Comparison of ENCODE assay signal across 8 cellular contexts in the genomic region with DNA sequence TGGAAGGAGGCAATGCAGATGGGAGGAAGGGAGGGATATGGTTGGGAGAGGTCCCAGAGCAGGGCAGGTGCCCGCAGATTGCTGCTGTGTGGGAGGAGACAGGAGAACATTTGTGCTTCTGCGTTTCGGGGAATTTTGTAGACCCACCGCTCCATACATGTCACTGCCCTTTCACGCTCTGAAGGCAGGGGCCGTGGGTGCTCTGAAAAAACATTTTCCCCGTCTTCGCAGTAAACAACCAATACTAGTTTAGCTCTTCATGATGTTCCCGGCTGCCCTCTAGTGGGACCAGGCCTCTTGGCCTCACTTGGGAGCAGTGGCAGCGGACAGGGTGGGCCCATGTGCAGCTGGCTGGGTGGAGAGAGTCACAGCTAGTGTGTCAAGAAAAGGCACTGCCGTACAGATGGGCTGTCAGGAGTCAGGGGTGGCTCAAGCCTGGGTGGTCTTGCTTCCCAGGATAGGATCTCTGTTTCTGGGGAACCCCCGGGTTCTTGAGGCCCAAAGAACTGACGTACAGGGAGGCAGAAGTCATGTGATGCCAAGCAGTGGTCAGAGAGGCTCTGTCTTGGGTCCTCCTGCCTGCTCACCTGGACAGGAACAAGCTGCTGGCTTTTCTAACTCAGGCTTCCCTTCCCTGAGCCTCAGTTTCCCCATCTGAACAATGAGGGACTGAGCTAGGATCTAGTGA. TPM values are rescaled to one million over a fixed set of nuclear protein-coding genes. Genes with fewer than 3 reads are reported as not detected.
DNase-seq lines count a peak whose midpoint lies in the region; ATAC-seq and TF ChIP-seq lines count a peak whose summit lies in the region.

No MANE protein-coding gene starts in this region.

- whole genome bisulfite sequencing in right lobe of liver (ENCODE audit: insufficient coverage, low coverage, low lambda C conversion rate, missing lambda C conversion rate): 82% methylated on average over 3 of the region's 13 CpGs

- no peaks in the 10 kb centered on the region for H3K27me3 ChIP-seq in right lobe of liver

- TF ChIP-seq CTCF in AG10803 (conservative IDR thresholded peaks at IDR 0.05; ENCODE audit: low read length): peak; percentile 79
- peak; percentile 89 for TF ChIP-seq CTCF in GM20000 (IDR thresholded peaks at IDR 0.05; ENCODE audit: extremely low read depth, missing control alignments)
- peak; percentile 33 to 41 (median 38) for TF ChIP-seq CTCF in right lobe of liver (IDR thresholded peaks at IDR 0.05)

- H3K9me3 ChIP-seq in right lobe of liver: no peaks in the 10 kb centered on the region

- TF ChIP-seq POLR2A in right lobe of liver (IDR thresholded peaks at IDR 0.05): no peak

- DNase-seq in AG10803 (ENCODE audit: low read depth): peak; percentile 62
- DNase-seq in GM20000 (ENCODE audit: low spot score): peak; percentile 71
- peak; percentile 36 to 73 for DNase-seq in dermis microvascular lymphatic vessel endothelial cell (ENCODE audit: low read depth in 2 of 2)
- no peak for DNase-seq in right lobe of liver
- DNase-seq in substantia nigra (lab: John Stamatoyannopoulos, UW): peak in 44 of 49 donors; percentile 11 to 82 (median 56)

- H3K4me1 ChIP-seq in right lobe of liver: no peaks in the 10 kb centered on the region

- ATAC-seq in SK-N-SH treated with all-trans-retinoic acid at 6 μM for 48 hours: peak; percentile 74
- peak; percentile 52 to 72 (median 64) for ATAC-seq in right lobe of liver
- no peak for ATAC-seq in GM21619 (IDR thresholded peaks at IDR 0.05; ENCODE audit: unreplicated experiment)
- ATAC-seq in GM21526 (IDR thresholded peaks at IDR 0.05; ENCODE audit: low FRiP score, unreplicated experiment): no peak

- H3K4me3 ChIP-seq in AG10803 (ENCODE audit: low read length): no peak overlapping the region
- H3K4me3 ChIP-seq in right lobe of liver: no peak overlapping the region

- peaks cover 0 to 5% (median 0%) of the 10 kb centered on the region in 4 donors for H3K36me3 ChIP-seq in right lobe of liver

- H3K27ac ChIP-seq in right lobe of liver (no peak overlapping the region), substantia nigra (ENCODE audit: low read depth, low read length, poor library complexity, severe bottlenecking) (no peak overlapping the region)

- intact Hi-C loops in right lobe of liver (cut with DNase I): no loop called here

TF ChIP-seq in SK-N-SH treated with all-trans-retinoic acid at 6 μM for 48 hours, 23 proteins besides CTCF, POLR2A, EP300 and RAD21:
- no peak for TF ChIP-seq TOX (CRISPR knock-in tag; IDR thresholded peaks at IDR 0.05; ENCODE audit: borderline replicate concordance)
- TF ChIP-seq PPARA (CRISPR knock-in tag; IDR thresholded peaks at IDR 0.05; ENCODE audit: borderline replicate concordance): no peak
- TF ChIP-seq, protein P1, sequence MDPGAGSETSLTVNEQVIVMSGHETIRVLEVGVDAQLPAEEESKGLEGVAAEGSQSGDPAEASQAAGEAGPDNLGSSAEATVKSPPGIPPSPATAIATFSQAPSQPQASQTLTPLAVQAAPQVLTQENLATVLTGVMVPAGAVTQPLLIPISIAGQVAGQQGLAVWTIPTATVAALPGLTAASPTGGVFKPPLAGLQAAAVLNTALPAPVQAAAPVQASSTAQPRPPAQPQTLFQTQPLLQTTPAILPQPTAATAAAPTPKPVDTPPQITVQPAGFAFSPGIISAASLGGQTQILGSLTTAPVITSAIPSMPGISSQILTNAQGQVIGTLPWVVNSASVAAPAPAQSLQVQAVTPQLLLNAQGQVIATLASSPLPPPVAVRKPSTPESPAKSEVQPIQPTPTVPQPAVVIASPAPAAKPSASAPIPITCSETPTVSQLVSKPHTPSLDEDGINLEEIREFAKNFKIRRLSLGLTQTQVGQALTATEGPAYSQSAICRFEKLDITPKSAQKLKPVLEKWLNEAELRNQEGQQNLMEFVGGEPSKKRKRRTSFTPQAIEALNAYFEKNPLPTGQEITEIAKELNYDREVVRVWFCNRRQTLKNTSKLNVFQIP (CRISPR knock-in tag; IDR thresholded peaks at IDR 0.05; ENCODE audit: borderline replicate concordance, low read depth): no peak
- TF ChIP-seq ARNTL (CRISPR knock-in tag; IDR thresholded peaks at IDR 0.05; ENCODE audit: borderline replicate concordance, low read depth): no peak
- no peak for TF ChIP-seq GLIS3 (CRISPR knock-in tag; IDR thresholded peaks at IDR 0.05)
- no peak for TF ChIP-seq RARB (CRISPR knock-in tag; IDR thresholded peaks at IDR 0.05)
- TF ChIP-seq CSDC2 (CRISPR knock-in tag; IDR thresholded peaks at IDR 0.05): no peak
- TF ChIP-seq, protein P2, sequence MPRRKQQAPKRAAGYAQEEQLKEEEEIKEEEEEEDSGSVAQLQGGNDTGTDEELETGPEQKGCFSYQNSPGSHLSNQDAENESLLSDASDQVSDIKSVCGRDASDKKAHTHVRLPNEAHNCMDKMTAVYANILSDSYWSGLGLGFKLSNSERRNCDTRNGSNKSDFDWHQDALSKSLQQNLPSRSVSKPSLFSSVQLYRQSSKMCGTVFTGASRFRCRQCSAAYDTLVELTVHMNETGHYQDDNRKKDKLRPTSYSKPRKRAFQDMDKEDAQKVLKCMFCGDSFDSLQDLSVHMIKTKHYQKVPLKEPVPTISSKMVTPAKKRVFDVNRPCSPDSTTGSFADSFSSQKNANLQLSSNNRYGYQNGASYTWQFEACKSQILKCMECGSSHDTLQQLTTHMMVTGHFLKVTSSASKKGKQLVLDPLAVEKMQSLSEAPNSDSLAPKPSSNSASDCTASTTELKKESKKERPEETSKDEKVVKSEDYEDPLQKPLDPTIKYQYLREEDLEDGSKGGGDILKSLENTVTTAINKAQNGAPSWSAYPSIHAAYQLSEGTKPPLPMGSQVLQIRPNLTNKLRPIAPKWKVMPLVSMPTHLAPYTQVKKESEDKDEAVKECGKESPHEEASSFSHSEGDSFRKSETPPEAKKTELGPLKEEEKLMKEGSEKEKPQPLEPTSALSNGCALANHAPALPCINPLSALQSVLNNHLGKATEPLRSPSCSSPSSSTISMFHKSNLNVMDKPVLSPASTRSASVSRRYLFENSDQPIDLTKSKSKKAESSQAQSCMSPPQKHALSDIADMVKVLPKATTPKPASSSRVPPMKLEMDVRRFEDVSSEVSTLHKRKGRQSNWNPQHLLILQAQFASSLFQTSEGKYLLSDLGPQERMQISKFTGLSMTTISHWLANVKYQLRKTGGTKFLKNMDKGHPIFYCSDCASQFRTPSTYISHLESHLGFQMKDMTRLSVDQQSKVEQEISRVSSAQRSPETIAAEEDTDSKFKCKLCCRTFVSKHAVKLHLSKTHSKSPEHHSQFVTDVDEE (CRISPR knock-in tag; IDR thresholded peaks at IDR 0.05): no peak
- no peak for TF ChIP-seq OSR1 (CRISPR knock-in tag; IDR thresholded peaks at IDR 0.05)
- no peak for TF ChIP-seq TCF4 (CRISPR knock-in tag; IDR thresholded peaks at IDR 0.05; ENCODE audit: borderline replicate concordance)
- TF ChIP-seq, protein P3, sequence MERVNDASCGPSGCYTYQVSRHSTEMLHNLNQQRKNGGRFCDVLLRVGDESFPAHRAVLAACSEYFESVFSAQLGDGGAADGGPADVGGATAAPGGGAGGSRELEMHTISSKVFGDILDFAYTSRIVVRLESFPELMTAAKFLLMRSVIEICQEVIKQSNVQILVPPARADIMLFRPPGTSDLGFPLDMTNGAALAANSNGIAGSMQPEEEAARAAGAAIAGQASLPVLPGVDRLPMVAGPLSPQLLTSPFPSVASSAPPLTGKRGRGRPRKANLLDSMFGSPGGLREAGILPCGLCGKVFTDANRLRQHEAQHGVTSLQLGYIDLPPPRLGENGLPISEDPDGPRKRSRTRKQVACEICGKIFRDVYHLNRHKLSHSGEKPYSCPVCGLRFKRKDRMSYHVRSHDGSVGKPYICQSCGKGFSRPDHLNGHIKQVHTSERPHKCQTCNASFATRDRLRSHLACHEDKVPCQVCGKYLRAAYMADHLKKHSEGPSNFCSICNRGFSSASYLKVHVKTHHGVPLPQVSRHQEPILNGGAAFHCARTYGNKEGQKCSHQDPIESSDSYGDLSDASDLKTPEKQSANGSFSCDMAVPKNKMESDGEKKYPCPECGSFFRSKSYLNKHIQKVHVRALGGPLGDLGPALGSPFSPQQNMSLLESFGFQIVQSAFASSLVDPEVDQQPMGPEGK (CRISPR knock-in tag; IDR thresholded peaks at IDR 0.05; ENCODE audit: borderline replicate concordance): no peak
- TF ChIP-seq ZNF70 (CRISPR knock-in tag; IDR thresholded peaks at IDR 0.05): no peak
- no peak for TF ChIP-seq ZFP30 (CRISPR knock-in tag; IDR thresholded peaks at IDR 0.05)
- TF ChIP-seq ZC3H10 (CRISPR knock-in tag; IDR thresholded peaks at IDR 0.05): no peak
- TF ChIP-seq SNAI2 (CRISPR knock-in tag; IDR thresholded peaks at IDR 0.05): no peak
- TF ChIP-seq, protein P4, sequence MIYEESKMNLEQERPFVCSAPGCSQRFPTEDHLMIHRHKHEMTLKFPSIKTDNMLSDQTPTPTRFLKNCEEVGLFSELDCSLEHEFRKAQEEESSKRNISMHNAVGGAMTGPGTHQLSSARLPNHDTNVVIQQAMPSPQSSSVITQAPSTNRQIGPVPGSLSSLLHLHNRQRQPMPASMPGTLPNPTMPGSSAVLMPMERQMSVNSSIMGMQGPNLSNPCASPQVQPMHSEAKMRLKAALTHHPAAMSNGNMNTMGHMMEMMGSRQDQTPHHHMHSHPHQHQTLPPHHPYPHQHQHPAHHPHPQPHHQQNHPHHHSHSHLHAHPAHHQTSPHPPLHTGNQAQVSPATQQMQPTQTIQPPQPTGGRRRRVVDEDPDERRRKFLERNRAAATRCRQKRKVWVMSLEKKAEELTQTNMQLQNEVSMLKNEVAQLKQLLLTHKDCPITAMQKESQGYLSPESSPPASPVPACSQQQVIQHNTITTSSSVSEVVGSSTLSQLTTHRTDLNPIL (CRISPR knock-in tag; IDR thresholded peaks at IDR 0.05; ENCODE audit: low read depth): no peak
- TF ChIP-seq ZFP3 (CRISPR knock-in tag; IDR thresholded peaks at IDR 0.05): no peak
- no peak for TF ChIP-seq ISL1 (CRISPR knock-in tag; IDR thresholded peaks at IDR 0.05)
- no peak for TF ChIP-seq BACH2 (CRISPR knock-in tag; IDR thresholded peaks at IDR 0.05; ENCODE audit: borderline replicate concordance)
- no peak for TF ChIP-seq ZNF8 (CRISPR knock-in tag; IDR thresholded peaks at IDR 0.05)

RNA-seq across cellular contexts. Expression of a gene that starts 46.5 kb away (rescaled TPM):
- total RNA-seq in dermis microvascular lymphatic vessel endothelial cell (54.4 and 61.1 TPM in 2 replicates), right lobe of liver (10 to 100 TPM in 3 of 6 experiments, 1 to 10 TPM in 3; 4.0 to 10.9 (median 9.7) TPM)

RNA-seq across cellular contexts. Expression of a gene that starts 56.5 kb away (rescaled TPM):
- total RNA-seq in dermis microvascular lymphatic vessel endothelial cell (16.6 and 16.7 TPM in 2 replicates), right lobe of liver (10 to 100 TPM in 5 of 6 experiments, 1 to 10 TPM in 1; 4.6 to 25.2 (median 13.3) TPM)

Comparison
In these comparisons a context has a peak if more than half of its experiments do, and no peak if none do; other contexts are left out.
1. DNase-seq: peak in AG10803 (single experiment), GM20000 (single experiment), dermis microvascular lymphatic vessel endothelial cell (2 of 2) and substantia nigra (44 of 49); none in right lobe of liver (0 of 3).
2. CTCF ChIP-seq: peak in every context shown above with its lines; median percentile 89 in GM20000; 79 in AG10803; 38 in right lobe of liver.
3. ATAC-seq: peak in SK-N-SH treated with all-trans-retinoic acid at 6 μM for 48 hours (single experiment) and right lobe of liver (4 of 4); none in GM21619 (single experiment) and GM21526 (single experiment).